In genomic region chr7:148232784-148233183, GRCh38 we compare ENCODE assay signal across 15 cellular contexts.
DNase-seq lines count a peak whose midpoint lies in the region; ATAC-seq and TF ChIP-seq lines count a peak whose summit lies in the region.
"Had no signal": no experiment of that assay in that cellular context is flagged by ENCODE, and none has a peak within 500 bp of the region (broad histone marks: within the 10 kb centered on the region; RNA-seq: fewer than 3 reads in every experiment).

No MANE protein-coding gene starts in this region.

- H3K27ac Mint-ChIP-seq in CD8-positive, alpha-beta T cell: no peak overlapping the region
- H3K27ac Mint-ChIP-seq: CD4-positive, alpha-beta memory T cell; H9 had no signal

- no peaks in the 10 kb centered on the region for H3K36me3 ChIP-seq in right atrium auricular region
- no peaks in the 10 kb centered on the region for H3K36me3 ChIP-seq in heart right ventricle
- no peaks in the 10 kb centered on the region for H3K36me3 ChIP-seq in CD8-positive, alpha-beta T cell (ENCODE audit: insufficient read depth, low read length)
- H3K36me3 ChIP-seq: BLaER1 had no signal

- H3K4me1 Mint-ChIP-seq in CD8-positive, alpha-beta T cell (ENCODE audit: low read depth): no peaks in the 10 kb centered on the region
- H3K4me1 Mint-ChIP-seq: CD14-positive monocyte; CD4-positive, alpha-beta memory T cell; H9 had no signal

- no peaks in the 10 kb centered on the region for H3K27me3 Mint-ChIP-seq in CD8-positive, alpha-beta T cell (ENCODE audit: low read depth)

- no peak for TF ChIP-seq CTCF in right atrium auricular region (IDR thresholded peaks at IDR 0.05)
- TF ChIP-seq CTCF in heart right ventricle (IDR thresholded peaks at IDR 0.05): no peak
- no peak for TF ChIP-seq CTCF in CD8-positive, alpha-beta T cell (IDR thresholded peaks at IDR 0.05)

- H3K36me3 Mint-ChIP-seq in CD8-positive, alpha-beta T cell: no peaks in the 10 kb centered on the region
- H3K36me3 Mint-ChIP-seq: CD14-positive monocyte; CD4-positive, alpha-beta memory T cell had no signal

- intact Hi-C loops in Right ventricle myocardium superior (cut with DNase I): no loop called here
- intact Hi-C loops in heart right ventricle (cut with DNase I): loop anchor here in 3 of 10 donors (2.0 to 10.0 kb wide), 3 partner anchors 78 to 80 kb away; no protein-coding TSS in a partner anchor
- intact Hi-C loops in right cardiac atrium (cut with DNase I): no loop called here
- intact Hi-C loops in CD8-positive, alpha-beta T cell (cut with DNase I, micrococcal nuclease): no loop called here

- peak overlapping the region in 1 of 2 donors; percentile 8 for H3K27ac ChIP-seq in right atrium auricular region
- no peak overlapping the region for H3K27ac ChIP-seq in heart right ventricle
- H3K27ac ChIP-seq in right cardiac atrium (ENCODE audit: low read length): no peak overlapping the region
- H3K27ac ChIP-seq in CD8-positive, alpha-beta T cell (ENCODE audit: low read depth, low read length): no peak overlapping the region
- H3K27ac ChIP-seq: BLaER1 had no signal

- H3K27me3 ChIP-seq in right atrium auricular region: no peaks in the 10 kb centered on the region
- H3K27me3 ChIP-seq in heart right ventricle: peaks cover 0 to 28% (median 5%) of the 10 kb centered on the region in 7 donors
- no peaks in the 10 kb centered on the region for H3K27me3 ChIP-seq in right cardiac atrium (ENCODE audit: control insufficient read depth, insufficient read depth)
- no peaks in the 10 kb centered on the region for H3K27me3 ChIP-seq in CD8-positive, alpha-beta T cell (ENCODE audit: insufficient read depth, low read length)
- H3K27me3 ChIP-seq: BLaER1 had no signal

- no peak overlapping the region for H3K4me3 ChIP-seq in right atrium auricular region
- no peak overlapping the region for H3K4me3 ChIP-seq in heart right ventricle
- H3K4me3 ChIP-seq in right cardiac atrium (ENCODE audit: low read length): no peak overlapping the region
- no peak overlapping the region for H3K4me3 ChIP-seq in CD8-positive, alpha-beta T cell (ENCODE audit: low read depth, low read length)
- H3K4me3 ChIP-seq: BLaER1, GM12878 had no signal

- H3K9me3 ChIP-seq in right atrium auricular region (no peaks in the 10 kb centered on the region), heart right ventricle (peaks cover 0 to 4% (median 0%) of the 10 kb centered on the region in 11 donors), right cardiac atrium (ENCODE audit: control insufficient read depth, low read length) (no peaks in the 10 kb centered on the region)
- no peaks in the 10 kb centered on the region for H3K9me3 ChIP-seq in CD8-positive, alpha-beta T cell (ENCODE audit: low read length)
- H3K9me3 ChIP-seq: BLaER1 had no signal

- DNase-seq in Right ventricle myocardium superior (no peak), right atrium auricular region (ENCODE audit: low spot score) (no peak), heart right ventricle (peak in 1 of 2 donors; percentile 43), right cardiac atrium (no peak)
- no peak for DNase-seq in CD8-positive, alpha-beta T cell
- DNase-seq: 8988T; Calu3; CD4-positive, alpha-beta memory T cell; DMS79 treated with DMSO at 0.1 percent for 48 hours; H9 had no signal

- ATAC-seq in Right ventricle myocardium superior (ENCODE audit: poor library complexity) (peak; percentile 99), heart right ventricle (peak; percentile 67 to 99 (median 96)), right cardiac atrium (peak; percentile 93 to 96), GM19328 (IDR thresholded peaks at IDR 0.05; ENCODE audit: unreplicated experiment) (no peak), HG03457 (IDR thresholded peaks at IDR 0.05; ENCODE audit: unreplicated experiment) (no peak)
- ATAC-seq in CD8-positive, alpha-beta T cell: no peak
- ATAC-seq: GM12878 had no signal

- POLR2A ChIA-PET in CD8-positive, alpha-beta T cell (lab: Charles Lee): no interaction called here

- CTCF ChIA-PET in CD8-positive, alpha-beta T cell (lab: Charles Lee): interaction anchor here (0.7 kb wide), 1 partner anchor 19 kb away, joined by 3 read pairs; no protein-coding TSS in a partner anchor

- H3K4me3 Mint-ChIP-seq in CD8-positive, alpha-beta T cell: no peak overlapping the region
- H3K4me3 Mint-ChIP-seq: CD14-positive monocyte; CD4-positive, alpha-beta memory T cell; H9 had no signal

- no peaks in the 10 kb centered on the region for H3K9me3 Mint-ChIP-seq in CD8-positive, alpha-beta T cell

- WGBS in heart right ventricle, 2 donors: 47 to 56% methylated on average over 3 of the region's 3 CpGs
- 63% methylated on average over 3 of the region's 3 CpGs for WGBS in right cardiac atrium

- H3K4me1 ChIP-seq in right atrium auricular region: no peaks in the 10 kb centered on the region
- peaks cover 0 to 5% (median 0%) of the 10 kb centered on the region in 9 donors for H3K4me1 ChIP-seq in heart right ventricle
- no peaks in the 10 kb centered on the region for H3K4me1 ChIP-seq in right cardiac atrium (ENCODE audit: control insufficient read depth, insufficient read depth, low read length)
- H3K4me1 ChIP-seq in CD8-positive, alpha-beta T cell (ENCODE audit: insufficient read depth, low read length): no peaks in the 10 kb centered on the region

Comparison
In these comparisons a context has a peak if more than half of its experiments do, and no peak if none do; other contexts are left out.
1. ATAC-seq: peak in Right ventricle myocardium superior (single experiment), heart right ventricle (8 of 8) and right cardiac atrium (2 of 2); none in CD8-positive, alpha-beta T cell (single experiment), GM19328 (single experiment) and HG03457 (single experiment).